ENCODE assay signal across 33 cellular contexts in genomic region chrX:110683925-110684324, GRCh38.
"Had no signal": no experiment of that assay in that cellular context is flagged by ENCODE, and none has a peak within 500 bp of the region (broad histone marks: within the 10 kb centered on the region; RNA-seq: fewer than 3 reads in every experiment).

No MANE protein-coding gene starts in this region.

- H3K4me1 Mint-ChIP-seq: activated CD4-positive, alpha-beta memory T cell treated with anti-CD3 and anti-CD28 coated beads, Interleukin-2, amount 10 ng/mL, durations not matched to agents 7 days and 5 days; activated CD4-positive, alpha-beta T cell treated with anti-CD3 and anti-CD28 coated beads, Interleukin-2, amount 10 ng/mL, durations not matched to agents 7 days and 5 days; activated naive CD4-positive, alpha-beta T cell treated with anti-CD3 and anti-CD28 coated beads, Interleukin-2, amount 10 ng/mL, durations not matched to agents 7 days and 5 days; activated naive CD8-positive, alpha-beta T cell treated with anti-CD3 and anti-CD28 coated beads, Interleukin-2, amount 10 ng/mL, durations not matched to agents 7 days and 5 days; brain; endodermal cell; T-helper 17 cell had no signal

- H3K9me3 Mint-ChIP-seq: activated CD4-positive, alpha-beta memory T cell treated with anti-CD3 and anti-CD28 coated beads, Interleukin-2, amount 10 ng/mL, durations not matched to agents 7 days and 5 days; activated CD4-positive, alpha-beta T cell treated with anti-CD3 and anti-CD28 coated beads, Interleukin-2, amount 10 ng/mL, durations not matched to agents 7 days and 5 days; activated naive CD4-positive, alpha-beta T cell treated with anti-CD3 and anti-CD28 coated beads, Interleukin-2, amount 10 ng/mL, durations not matched to agents 7 days and 5 days; activated naive CD4-positive, alpha-beta T cell treated with anti-CD3 and anti-CD28 coated beads, Interleukin-2, amount 50 U/mL, for 72 hours; activated naive CD8-positive, alpha-beta T cell treated with anti-CD3 and anti-CD28 coated beads, Interleukin-2, amount 10 ng/mL, durations not matched to agents 7 days and 5 days; activated T-cell treated with anti-CD3 and anti-CD28 coated beads, Interleukin-2, amount 50 U/mL, for 24 hours; activated T-cell treated with anti-CD3 and anti-CD28 coated beads, Interleukin-2, amount 50 U/mL, for 72 hours; brain; endodermal cell; T-helper 2 cell treated with Interferon-gamma antibody and Interleukin-4, amounts not matched to agents 5 μg/mL and 100 μg/mL, for 36 hours had no signal

- H3K27me3 ChIP-seq: ascending aorta, colonic mucosa, esophagus muscularis mucosa, foreskin keratinocyte had no signal

- H3K4me3 Mint-ChIP-seq: activated CD4-positive, alpha-beta memory T cell treated with anti-CD3 and anti-CD28 coated beads, Interleukin-2, amount 10 ng/mL, durations not matched to agents 7 days and 5 days; activated CD4-positive, alpha-beta T cell treated with anti-CD3 and anti-CD28 coated beads, Interleukin-2, amount 10 ng/mL, durations not matched to agents 7 days and 5 days; activated naive CD4-positive, alpha-beta T cell treated with anti-CD3 and anti-CD28 coated beads, Interleukin-2, amount 10 ng/mL, durations not matched to agents 7 days and 5 days; activated naive CD8-positive, alpha-beta T cell treated with anti-CD3 and anti-CD28 coated beads, Interleukin-2, amount 10 ng/mL, durations not matched to agents 7 days and 5 days; activated T-cell treated with anti-CD3 and anti-CD28 coated beads, Interleukin-2, amount 50 U/mL, for 24 hours; activated T-cell treated with anti-CD3 and anti-CD28 coated beads, Interleukin-2, amount 50 U/mL, for 72 hours; brain; endodermal cell; T-helper 17 cell; T-helper 2 cell treated with Interferon-gamma antibody and Interleukin-4, amounts not matched to agents 5 μg/mL and 100 μg/mL, for 36 hours had no signal

- H3K27ac ChIP-seq: ascending aorta, breast epithelium, cardiac muscle cell, colonic mucosa, esophagus muscularis mucosa, foreskin keratinocyte, gastrocnemius medialis, heart right ventricle had no signal

- H3K4me3 ChIP-seq: ascending aorta, breast epithelium, cardiac muscle cell, colonic mucosa, esophagus muscularis mucosa, gastrocnemius medialis, heart right ventricle had no signal

- DNase-seq: activated CD4-positive, alpha-beta memory T cell treated with anti-CD3 and anti-CD28 coated beads, Interleukin-2, amount 10 ng/mL, durations not matched to agents 7 days and 5 days; activated CD4-positive, alpha-beta T cell treated with anti-CD3 and anti-CD28 coated beads for 1 hour; activated CD4-positive, alpha-beta T cell treated with anti-CD3 and anti-CD28 coated beads for 4 hours; activated CD4-positive, alpha-beta T cell treated with anti-CD3 and anti-CD28 coated beads, Interleukin-2, amount 10 ng/mL, durations not matched to agents 7 days and 5 days; activated CD4-positive, alpha-beta T cell treated with anti-CD3 and anti-CD28 coated beads, Interleukin-2, amount 50 U/mL, for 4 hours; activated CD8-positive, alpha-beta memory T cell treated with anti-CD3 and anti-CD28 coated beads, Interleukin-2, amount 50 U/mL, for 48 hours; activated gamma-delta T cell; activated naive CD4-positive, alpha-beta T cell; activated naive CD4-positive, alpha-beta T cell treated with anti-CD3 and anti-CD28 coated beads, Interleukin-2, amount 10 ng/mL, durations not matched to agents 7 days and 5 days; activated naive CD8-positive, alpha-beta T cell treated with anti-CD3 and anti-CD28 coated beads, Interleukin-2, amount 10 ng/mL, durations not matched to agents 7 days and 5 days; activated T-cell treated with anti-CD3 and anti-CD28 coated beads for 4 hours; activated T-cell treated with anti-CD3 and anti-CD28 coated beads, Interleukin-2, amount 50 U/mL, for 24 hours; activated T-cell treated with anti-CD3 and anti-CD28 coated beads, Interleukin-2, amount 50 U/mL, for 72 hours; central memory CD4-positive, alpha-beta T cell; cerebellar nuclear complex; colonic mucosa; effector memory CD4-positive, alpha-beta T cell; endodermal cell; erythroblast; gastrocnemius medialis; glutamatergic neuron; heart right ventricle; T-helper 1 cell; T-helper 17 cell; T1000 had no signal

- ATAC-seq: activated naive CD4-positive, alpha-beta T cell treated with anti-CD3 and anti-CD28 coated beads, Interleukin-2, amount 50 U/mL, for 72 hours; activated T-cell treated with anti-CD3 and anti-CD28 coated beads, Interleukin-2, amount 50 U/mL, for 72 hours; gastrocnemius medialis; heart right ventricle; T-helper 17 cell had no signal

- H3K27me3 Mint-ChIP-seq: activated CD4-positive, alpha-beta memory T cell treated with anti-CD3 and anti-CD28 coated beads, Interleukin-2, amount 10 ng/mL, durations not matched to agents 7 days and 5 days; activated CD4-positive, alpha-beta T cell treated with anti-CD3 and anti-CD28 coated beads, Interleukin-2, amount 10 ng/mL, durations not matched to agents 7 days and 5 days; activated naive CD4-positive, alpha-beta T cell treated with anti-CD3 and anti-CD28 coated beads, Interleukin-2, amount 10 ng/mL, durations not matched to agents 7 days and 5 days; activated naive CD8-positive, alpha-beta T cell treated with anti-CD3 and anti-CD28 coated beads, Interleukin-2, amount 10 ng/mL, durations not matched to agents 7 days and 5 days; T-helper 17 cell had no signal

- H3K36me3 Mint-ChIP-seq: activated naive CD4-positive, alpha-beta T cell treated with anti-CD3 and anti-CD28 coated beads, Interleukin-2, amount 10 ng/mL, durations not matched to agents 7 days and 5 days; activated naive CD4-positive, alpha-beta T cell treated with anti-CD3 and anti-CD28 coated beads, Interleukin-2, amount 50 U/mL, for 72 hours; activated naive CD8-positive, alpha-beta T cell treated with anti-CD3 and anti-CD28 coated beads, Interleukin-2, amount 10 ng/mL, durations not matched to agents 7 days and 5 days had no signal

- H3K36me3 ChIP-seq: ascending aorta, breast epithelium, cardiac muscle cell, colonic mucosa, gastrocnemius medialis, heart right ventricle had no signal

- H3K4me1 ChIP-seq: ascending aorta, breast epithelium, colonic mucosa, esophagus muscularis mucosa, foreskin keratinocyte, gastrocnemius medialis, heart right ventricle had no signal

- H3K27ac Mint-ChIP-seq: activated CD4-positive, alpha-beta memory T cell treated with anti-CD3 and anti-CD28 coated beads, Interleukin-2, amount 10 ng/mL, durations not matched to agents 7 days and 5 days; activated CD4-positive, alpha-beta T cell treated with anti-CD3 and anti-CD28 coated beads, Interleukin-2, amount 10 ng/mL, durations not matched to agents 7 days and 5 days; activated naive CD4-positive, alpha-beta T cell treated with anti-CD3 and anti-CD28 coated beads, Interleukin-2, amount 10 ng/mL, durations not matched to agents 7 days and 5 days; activated naive CD4-positive, alpha-beta T cell treated with anti-CD3 and anti-CD28 coated beads, Interleukin-2, amount 50 U/mL, for 72 hours; activated naive CD8-positive, alpha-beta T cell treated with anti-CD3 and anti-CD28 coated beads, Interleukin-2, amount 10 ng/mL, durations not matched to agents 7 days and 5 days; activated T-cell treated with anti-CD3 and anti-CD28 coated beads, Interleukin-2, amount 50 U/mL, for 24 hours; activated T-cell treated with anti-CD3 and anti-CD28 coated beads, Interleukin-2, amount 50 U/mL, for 72 hours; brain; endodermal cell; T-helper 17 cell; T-helper 2 cell treated with Interferon-gamma antibody and Interleukin-4, amounts not matched to agents 5 μg/mL and 100 μg/mL, for 36 hours had no signal
